ENCODE assay signal across 8 cellular contexts in genomic region chr10:96556003-96556402, GRCh38. TPM values are rescaled to one million over a fixed set of nuclear protein-coding genes. Genes with fewer than 3 reads are reported as not detected.
DNase-seq lines count a peak whose midpoint lies in the region; ATAC-seq, FAIRE-seq and TF ChIP-seq lines count a peak whose summit lies in the region.
"Had no signal": no experiment of that assay in that cellular context is flagged by ENCODE, and none has a peak within 500 bp of the region (broad histone marks: within the 10 kb centered on the region; RNA-seq: fewer than 3 reads in every experiment).

No MANE protein-coding gene starts in this region.

- H3K9me3 ChIP-seq in Loucy (ENCODE audit: insufficient read depth, low read depth, low read length): no peaks in the 10 kb centered on the region
- H3K9me3 ChIP-seq in naive thymus-derived CD4-positive, alpha-beta T cell (ENCODE audit: control insufficient read depth in 2 of 3, low read length in 3 of 3): no peaks in the 10 kb centered on the region

- no peak overlapping the region for H3K4me3 ChIP-seq in Loucy (ENCODE audit: low read length, poor library complexity, severe bottlenecking)
- H3K4me3 ChIP-seq in bronchial epithelial cell (ENCODE audit: low read depth, low read length): no peak overlapping the region
- H3K4me3 ChIP-seq in naive thymus-derived CD4-positive, alpha-beta T cell (ENCODE audit: low read length): no peak overlapping the region

- peaks cover 0 to 5% (median 0%) of the 10 kb centered on the region in 7 donors for H3K4me1 Mint-ChIP-seq in naive thymus-derived CD4-positive, alpha-beta T cell

- intact Hi-C loops in naive thymus-derived CD4-positive, alpha-beta T cell (cut with micrococcal nuclease): loop anchor here in 1 of 2 donors (2.0 kb wide), 1 partner anchor 159 kb away; no protein-coding TSS in a partner anchor

- ATAC-seq in naive thymus-derived CD4-positive, alpha-beta T cell: peak; percentile 52
- no peak for ATAC-seq in HG03342 (IDR thresholded peaks at IDR 0.05; ENCODE audit: unreplicated experiment)

- H3K27ac Mint-ChIP-seq in naive thymus-derived CD4-positive, alpha-beta T cell: no peak overlapping the region
- H3K27ac Mint-ChIP-seq: naive thymus-derived CD8-positive, alpha-beta T cell had no signal

- no peaks in the 10 kb centered on the region for H3K27me3 Mint-ChIP-seq in naive thymus-derived CD4-positive, alpha-beta T cell
- H3K27me3 Mint-ChIP-seq: naive thymus-derived CD8-positive, alpha-beta T cell had no signal

- CTCF ChIA-PET in naive thymus-derived CD4-positive, alpha-beta T cell (lab: Charles Lee): interaction anchor here (0.8 kb wide), 1 partner anchor 11 kb away, joined by 3 read pairs; no protein-coding TSS in a partner anchor

- no peak overlapping the region for H3K4me3 Mint-ChIP-seq in naive thymus-derived CD4-positive, alpha-beta T cell
- H3K4me3 Mint-ChIP-seq: naive thymus-derived CD8-positive, alpha-beta T cell had no signal

- TF ChIP-seq CTCF in Loucy (conservative IDR thresholded peaks at IDR 0.05; ENCODE audit: low read length): peak; percentile 67
- TF ChIP-seq CTCF in bronchial epithelial cell (IDR thresholded peaks at IDR 0.05; ENCODE audit: insufficient read depth, low read length, severe bottlenecking): peak; percentile 32

- DNase-seq in GM03348 (ENCODE audit: low spot score) (peak; percentile 9), bronchial epithelial cell (ENCODE audit: low read depth) (peak; percentile 24), NCI-H1436 (lab: John Stamatoyannopoulos, UW) (no peak)
- peak in 1 of 9 donors; percentile 6 for DNase-seq in naive thymus-derived CD4-positive, alpha-beta T cell
- no peak for DNase-seq in activated T-cell treated with anti-CD3 and anti-CD28 coated beads, Interleukin-2, amount 50 U/mL, for 1 hour

- H3K9ac ChIP-seq in Loucy (ENCODE audit: low read depth, low read length, poor library complexity, severe bottlenecking): no peak overlapping the region

- H3K36me3 Mint-ChIP-seq in naive thymus-derived CD4-positive, alpha-beta T cell: peaks cover 8 to 36% (median 17%) of the 10 kb centered on the region in 5 donors

- H3K27me3 ChIP-seq in Loucy (ENCODE audit: insufficient read depth, low read length, poor library complexity, severe bottlenecking): no peaks in the 10 kb centered on the region
- no peaks in the 10 kb centered on the region for H3K27me3 ChIP-seq in bronchial epithelial cell (ENCODE audit: control insufficient read depth, insufficient read depth, low read length)
- H3K27me3 ChIP-seq in naive thymus-derived CD4-positive, alpha-beta T cell (ENCODE audit: control insufficient read depth in 2 of 2, insufficient read depth in 2 of 2, low read length in 2 of 2): no peaks in the 10 kb centered on the region

- H3K27ac ChIP-seq in naive thymus-derived CD4-positive, alpha-beta T cell (ENCODE audit: low read depth, low read length): no peak overlapping the region

- H3K4me1 ChIP-seq in Loucy (ENCODE audit: insufficient read depth, low read length, poor library complexity, severe bottlenecking): no peaks in the 10 kb centered on the region
- H3K4me1 ChIP-seq in naive thymus-derived CD4-positive, alpha-beta T cell (ENCODE audit: control insufficient read depth in 2 of 2, insufficient read depth in 2 of 2, low read length in 2 of 2): no peaks in the 10 kb centered on the region

- no peak overlapping the region for H2AFZ ChIP-seq in Loucy (ENCODE audit: low read length)

- no peaks in the 10 kb centered on the region for H3K9me2 ChIP-seq in Loucy (replicated peaks; ENCODE audit: low read depth, low read length)

- H3F3A ChIP-seq in Loucy (ENCODE audit: low read depth): no peaks in the 10 kb centered on the region

- H3K9me3 Mint-ChIP-seq in naive thymus-derived CD4-positive, alpha-beta T cell: no peaks in the 10 kb centered on the region
- H3K9me3 Mint-ChIP-seq: naive thymus-derived CD8-positive, alpha-beta T cell had no signal

- FAIRE-seq in bronchial epithelial cell (lab: Jason Lieb, UNC): no peak

- H3K4me2 ChIP-seq in Loucy (ENCODE audit: low read depth, low read length, poor library complexity, severe bottlenecking): no peak overlapping the region

- peaks cover 8% of the 10 kb centered on the region for H4K20me1 ChIP-seq in Loucy (ENCODE audit: insufficient read depth, low read length, poor library complexity, severe bottlenecking)

- no peaks in the 10 kb centered on the region for H3K79me2 ChIP-seq in Loucy (ENCODE audit: insufficient read depth, low read length)

- POLR2A ChIA-PET in naive thymus-derived CD4-positive, alpha-beta T cell (lab: Charles Lee): no interaction called here

- peaks cover 87% of the 10 kb centered on the region; the same call in 1 of the 2 replicates for H3K36me3 ChIP-seq in Loucy (ENCODE audit: insufficient read depth, low read length)
- H3K36me3 ChIP-seq in bronchial epithelial cell (ENCODE audit: control insufficient read depth, insufficient read depth, low read length): peaks cover 5% of the 10 kb centered on the region
- H3K36me3 ChIP-seq in naive thymus-derived CD4-positive, alpha-beta T cell (ENCODE audit: control insufficient read depth in 2 of 3, insufficient read depth in 3 of 3, low read length in 3 of 3): peaks cover 6 to 44% (median 8%) of the 10 kb centered on the region in 3 experiments

RNA-seq across cellular contexts. Expression of gene TM9SF3, which starts 30.8 kb away (rescaled TPM):
- total RNA-seq in bronchial epithelial cell: 121 and 145 TPM in 2 replicates
- total RNA-seq in naive thymus-derived CD4-positive, alpha-beta T cell: 10 to 100 TPM; 76.7 to 94.0 (median 83.5) TPM
- 10 to 100 TPM; 56.8 to 58.2 TPM for polyA plus RNA-seq in naive thymus-derived CD4-positive, alpha-beta T cell

RNA-seq across cellular contexts. Expression of gene TLL2, which starts 42.3 kb away (rescaled TPM):
- 0.26 TPM in 2 replicates for total RNA-seq in bronchial epithelial cell
- total RNA-seq in naive thymus-derived CD4-positive, alpha-beta T cell: under 1 TPM in 1 of 5 experiments, not detected in 4; 0.24 TPM
- polyA plus RNA-seq in naive thymus-derived CD4-positive, alpha-beta T cell: not detected
- polyA plus RNA-seq: naive thymus-derived CD8-positive, alpha-beta T cell had no signal

Comparison
In these comparisons a context has a peak if more than half of its experiments do, and no peak if none do; other contexts are left out.
1. DNase-seq: peak in GM03348 (single experiment) and bronchial epithelial cell (single experiment); none in NCI-H1436 (single experiment) and activated T-cell treated with anti-CD3 and anti-CD28 coated beads, Interleukin-2, amount 50 U/mL, for 1 hour (single experiment).